1 cellular context compared by ENCODE assay signal in the genomic region with DNA sequence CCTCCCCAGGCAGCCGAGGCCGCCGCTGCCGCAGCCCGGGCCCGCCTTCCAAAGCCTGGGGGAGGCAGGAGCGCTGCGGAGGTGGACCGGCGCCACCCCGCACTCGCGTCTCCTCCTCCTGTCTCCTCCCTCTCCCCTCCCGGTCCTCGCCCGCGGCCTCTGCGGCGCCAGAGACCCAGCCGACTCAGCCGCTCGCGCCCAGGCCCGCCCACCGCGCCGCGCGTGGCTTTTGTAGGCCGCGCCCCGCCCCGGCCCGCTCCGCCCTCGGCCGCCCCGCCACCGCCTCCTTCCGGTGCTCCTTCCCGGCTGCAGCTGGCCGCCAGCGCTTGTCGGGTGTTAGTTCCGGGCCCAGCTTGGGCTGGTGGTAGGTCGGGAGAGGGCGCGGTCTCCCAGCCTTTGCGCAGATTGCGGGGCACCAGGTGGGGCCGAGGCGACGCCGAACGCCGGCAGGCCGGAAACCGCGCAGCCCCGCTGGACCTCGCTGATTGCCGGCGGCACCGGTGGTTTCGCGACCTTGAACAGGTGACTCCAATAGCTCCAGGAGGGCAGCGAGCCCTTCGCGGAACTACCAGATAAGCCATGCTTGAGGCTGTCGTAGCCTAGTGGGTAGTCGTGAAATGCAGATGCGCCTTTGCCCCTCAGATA.
A peak's percentile ranks its signal among the peaks of the same experiment; 100 is the strongest.
TF ChIP-seq lines count a peak whose summit lies in the region.

TSS of gene CAPRIN2 (minus strand) at position 202 of the 645 bp plus-strand sequence. CDS start 1,431 bp downstream, outside the sequence.

TF ChIP-seq in HEK293, 187 proteins besides CTCF, POLR2A, EP300 and RAD21 (continued from another document):
- TF ChIP-seq ZNF629 (tag by site-specific recombination; IDR thresholded peaks at IDR 0.05) = peak; percentile 53
- TF ChIP-seq, protein P1, sequence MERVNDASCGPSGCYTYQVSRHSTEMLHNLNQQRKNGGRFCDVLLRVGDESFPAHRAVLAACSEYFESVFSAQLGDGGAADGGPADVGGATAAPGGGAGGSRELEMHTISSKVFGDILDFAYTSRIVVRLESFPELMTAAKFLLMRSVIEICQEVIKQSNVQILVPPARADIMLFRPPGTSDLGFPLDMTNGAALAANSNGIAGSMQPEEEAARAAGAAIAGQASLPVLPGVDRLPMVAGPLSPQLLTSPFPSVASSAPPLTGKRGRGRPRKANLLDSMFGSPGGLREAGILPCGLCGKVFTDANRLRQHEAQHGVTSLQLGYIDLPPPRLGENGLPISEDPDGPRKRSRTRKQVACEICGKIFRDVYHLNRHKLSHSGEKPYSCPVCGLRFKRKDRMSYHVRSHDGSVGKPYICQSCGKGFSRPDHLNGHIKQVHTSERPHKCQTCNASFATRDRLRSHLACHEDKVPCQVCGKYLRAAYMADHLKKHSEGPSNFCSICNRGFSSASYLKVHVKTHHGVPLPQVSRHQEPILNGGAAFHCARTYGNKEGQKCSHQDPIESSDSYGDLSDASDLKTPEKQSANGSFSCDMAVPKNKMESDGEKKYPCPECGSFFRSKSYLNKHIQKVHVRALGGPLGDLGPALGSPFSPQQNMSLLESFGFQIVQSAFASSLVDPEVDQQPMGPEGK (tag by site-specific recombination; IDR thresholded peaks at IDR 0.05) = peak; percentile 77
- TF ChIP-seq, protein P2, sequence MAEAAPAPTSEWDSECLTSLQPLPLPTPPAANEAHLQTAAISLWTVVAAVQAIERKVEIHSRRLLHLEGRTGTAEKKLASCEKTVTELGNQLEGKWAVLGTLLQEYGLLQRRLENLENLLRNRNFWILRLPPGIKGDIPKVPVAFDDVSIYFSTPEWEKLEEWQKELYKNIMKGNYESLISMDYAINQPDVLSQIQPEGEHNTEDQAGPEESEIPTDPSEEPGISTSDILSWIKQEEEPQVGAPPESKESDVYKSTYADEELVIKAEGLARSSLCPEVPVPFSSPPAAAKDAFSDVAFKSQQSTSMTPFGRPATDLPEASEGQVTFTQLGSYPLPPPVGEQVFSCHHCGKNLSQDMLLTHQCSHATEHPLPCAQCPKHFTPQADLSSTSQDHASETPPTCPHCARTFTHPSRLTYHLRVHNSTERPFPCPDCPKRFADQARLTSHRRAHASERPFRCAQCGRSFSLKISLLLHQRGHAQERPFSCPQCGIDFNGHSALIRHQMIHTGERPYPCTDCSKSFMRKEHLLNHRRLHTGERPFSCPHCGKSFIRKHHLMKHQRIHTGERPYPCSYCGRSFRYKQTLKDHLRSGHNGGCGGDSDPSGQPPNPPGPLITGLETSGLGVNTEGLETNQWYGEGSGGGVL (tag by site-specific recombination; IDR thresholded peaks at IDR 0.05) = peak; percentile 86
- TF ChIP-seq ZNF366 (tag by site-specific recombination; conservative IDR thresholded peaks at IDR 0.05) = no peak
- no peak for TF ChIP-seq ZNF404 (tag by site-specific recombination; IDR thresholded peaks at IDR 0.05)
- TF ChIP-seq ZNF776 (tag by site-specific recombination; IDR thresholded peaks at IDR 0.05; ENCODE audit: borderline replicate concordance) = no peak
- no peak for TF ChIP-seq ZNF350 (tag by site-specific recombination; IDR thresholded peaks at IDR 0.05)
- peak; percentile 81 for TF ChIP-seq ZNF600 (tag by site-specific recombination; IDR thresholded peaks at IDR 0.05)
- TF ChIP-seq SCRT2 (tag by site-specific recombination; IDR thresholded peaks at IDR 0.05) = peak; percentile 91
- TF ChIP-seq ZNF10 (tag by site-specific recombination; IDR thresholded peaks at IDR 0.05) = peak; percentile 31; the same call in 1 of the 2 replicates
- TF ChIP-seq ZNF621 (tag by site-specific recombination; IDR thresholded peaks at IDR 0.05) = no peak
- TF ChIP-seq ZNF2 (tag by site-specific recombination; IDR thresholded peaks at IDR 0.05) = peak; percentile 67; the same call in 1 of the 2 replicates
- 0 out of 2 replicates have a peak, but pooled peaks have one; percentile 14 for TF ChIP-seq ZNF362 (tag by site-specific recombination; IDR thresholded peaks at IDR 0.05)
- TF ChIP-seq KLF8 (tag by site-specific recombination; IDR thresholded peaks at IDR 0.05) = peak; percentile 93
- TF ChIP-seq YY1 (tag by site-specific recombination; IDR thresholded peaks at IDR 0.05) = no peak
- TF ChIP-seq SP3 (tag by site-specific recombination; IDR thresholded peaks at IDR 0.05) = peak; percentile 78
- peak; percentile 31; the same call in 1 of the 2 replicates for TF ChIP-seq EGR2 (tag by site-specific recombination; IDR thresholded peaks at IDR 0.05; ENCODE audit: low read depth)
- peak; percentile 24; the same call in 1 of the 2 replicates for TF ChIP-seq ZNF654 (tag by site-specific recombination; IDR thresholded peaks at IDR 0.05; ENCODE audit: low read depth)
- TF ChIP-seq ZNF394 (tag by site-specific recombination; IDR thresholded peaks at IDR 0.05; ENCODE audit: borderline replicate concordance) = peak; percentile 53; the same call in 1 of the 2 replicates
- TF ChIP-seq ZBTB8A (tag by site-specific recombination; IDR thresholded peaks at IDR 0.05) = peak; percentile 98
- peak; percentile 95 for TF ChIP-seq ZNF692 (tag by site-specific recombination; IDR thresholded peaks at IDR 0.05)
- no peak for TF ChIP-seq ZNF274 (IDR thresholded peaks at IDR 0.05; ENCODE audit: low read length)
- TF ChIP-seq ZNF274 (tag by site-specific recombination; IDR thresholded peaks at IDR 0.05; ENCODE audit: borderline replicate concordance) = no peak
- TF ChIP-seq SP7 (tag by site-specific recombination; IDR thresholded peaks at IDR 0.05) = peak; percentile 76
- TF ChIP-seq WT1 (tag by site-specific recombination; IDR thresholded peaks at IDR 0.05) = peak; percentile 40; the same call in 1 of the 2 replicates
- no peak for TF ChIP-seq ZNF433 (tag by site-specific recombination; IDR thresholded peaks at IDR 0.05; ENCODE audit: low read depth)
- peak; percentile 86 for TF ChIP-seq ZNF341 (tag by site-specific recombination; IDR thresholded peaks at IDR 0.05; ENCODE audit: low read depth)
- peak; percentile 57; the same call in 1 of the 2 replicates for TF ChIP-seq HIC1 (tag by site-specific recombination; IDR thresholded peaks at IDR 0.05)
- TF ChIP-seq, protein P3, sequence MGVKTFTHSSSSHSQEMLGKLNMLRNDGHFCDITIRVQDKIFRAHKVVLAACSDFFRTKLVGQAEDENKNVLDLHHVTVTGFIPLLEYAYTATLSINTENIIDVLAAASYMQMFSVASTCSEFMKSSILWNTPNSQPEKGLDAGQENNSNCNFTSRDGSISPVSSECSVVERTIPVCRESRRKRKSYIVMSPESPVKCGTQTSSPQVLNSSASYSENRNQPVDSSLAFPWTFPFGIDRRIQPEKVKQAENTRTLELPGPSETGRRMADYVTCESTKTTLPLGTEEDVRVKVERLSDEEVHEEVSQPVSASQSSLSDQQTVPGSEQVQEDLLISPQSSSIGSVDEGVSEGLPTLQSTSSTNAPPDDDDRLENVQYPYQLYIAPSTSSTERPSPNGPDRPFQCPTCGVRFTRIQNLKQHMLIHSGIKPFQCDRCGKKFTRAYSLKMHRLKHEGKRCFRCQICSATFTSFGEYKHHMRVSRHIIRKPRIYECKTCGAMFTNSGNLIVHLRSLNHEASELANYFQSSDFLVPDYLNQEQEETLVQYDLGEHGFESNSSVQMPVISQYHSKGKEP (tag by site-specific recombination; IDR thresholded peaks at IDR 0.05) = no peak
- peak; percentile 75 for TF ChIP-seq ZNF449 (tag by site-specific recombination; IDR thresholded peaks at IDR 0.05)
- no peak for TF ChIP-seq ZNF133 (tag by site-specific recombination; IDR thresholded peaks at IDR 0.05)
- peak; percentile 40; the same call in 1 of the 2 replicates for TF ChIP-seq GFI1B (tag by site-specific recombination; IDR thresholded peaks at IDR 0.05)
- peak; percentile 100; the same call in 1 of the 2 replicates for TF ChIP-seq ZBTB20 (tag by site-specific recombination; IDR thresholded peaks at IDR 0.05)
- no peak for TF ChIP-seq ZNF148 (tag by site-specific recombination; IDR thresholded peaks at IDR 0.05; ENCODE audit: borderline replicate concordance)
- TF ChIP-seq ZNF324 (tag by site-specific recombination; IDR thresholded peaks at IDR 0.05) = 0 out of 2 replicates have a peak, but pooled peaks have one; percentile 51
- TF ChIP-seq KLF1 (tag by site-specific recombination; IDR thresholded peaks at IDR 0.05) = peak; percentile 89
- TF ChIP-seq ZNF24 (tag by site-specific recombination; IDR thresholded peaks at IDR 0.05) = 0 out of 2 replicates have a peak, but pooled peaks have one; percentile 28
- peak; percentile 56 for TF ChIP-seq KLF16 (tag by site-specific recombination; IDR thresholded peaks at IDR 0.05)
- TF ChIP-seq ZNF155 (tag by site-specific recombination; IDR thresholded peaks at IDR 0.05) = no peak
- TF ChIP-seq, protein P4, sequence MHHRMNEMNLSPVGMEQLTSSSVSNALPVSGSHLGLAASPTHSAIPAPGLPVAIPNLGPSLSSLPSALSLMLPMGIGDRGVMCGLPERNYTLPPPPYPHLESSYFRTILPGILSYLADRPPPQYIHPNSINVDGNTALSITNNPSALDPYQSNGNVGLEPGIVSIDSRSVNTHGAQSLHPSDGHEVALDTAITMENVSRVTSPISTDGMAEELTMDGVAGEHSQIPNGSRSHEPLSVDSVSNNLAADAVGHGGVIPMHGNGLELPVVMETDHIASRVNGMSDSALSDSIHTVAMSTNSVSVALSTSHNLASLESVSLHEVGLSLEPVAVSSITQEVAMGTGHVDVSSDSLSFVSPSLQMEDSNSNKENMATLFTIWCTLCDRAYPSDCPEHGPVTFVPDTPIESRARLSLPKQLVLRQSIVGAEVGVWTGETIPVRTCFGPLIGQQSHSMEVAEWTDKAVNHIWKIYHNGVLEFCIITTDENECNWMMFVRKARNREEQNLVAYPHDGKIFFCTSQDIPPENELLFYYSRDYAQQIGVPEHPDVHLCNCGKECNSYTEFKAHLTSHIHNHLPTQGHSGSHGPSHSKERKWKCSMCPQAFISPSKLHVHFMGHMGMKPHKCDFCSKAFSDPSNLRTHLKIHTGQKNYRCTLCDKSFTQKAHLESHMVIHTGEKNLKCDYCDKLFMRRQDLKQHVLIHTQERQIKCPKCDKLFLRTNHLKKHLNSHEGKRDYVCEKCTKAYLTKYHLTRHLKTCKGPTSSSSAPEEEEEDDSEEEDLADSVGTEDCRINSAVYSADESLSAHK (tag by site-specific recombination; IDR thresholded peaks at IDR 0.05) = no peak
